17 cellular contexts compared by ENCODE assay signal in the genomic region with DNA sequence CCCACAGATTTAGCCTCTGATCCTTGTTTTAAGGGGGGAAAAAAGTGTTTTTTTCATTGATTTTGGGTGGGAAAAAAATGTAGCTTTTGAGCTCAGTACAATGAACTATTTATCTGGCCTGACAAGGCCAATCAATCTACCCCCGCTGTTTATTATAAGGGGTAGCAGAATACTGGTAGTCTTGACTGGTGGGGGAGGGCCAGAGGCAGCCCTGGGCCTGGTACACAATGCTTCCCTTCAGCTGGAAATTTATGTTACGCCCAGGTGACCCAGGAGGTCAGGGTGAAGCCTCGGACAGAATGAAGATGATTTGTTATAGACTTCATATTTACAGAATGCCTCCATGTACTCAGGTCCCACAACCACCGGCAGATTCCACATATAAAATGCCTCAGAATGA.
A peak's percentile ranks its signal among the peaks of the same experiment; 100 is the strongest.
DNase-seq lines count a peak whose midpoint lies in the region; ATAC-seq and TF ChIP-seq lines count a peak whose summit lies in the region.
"Had no signal": no experiment of that assay in that cellular context is flagged by ENCODE, and none has a peak within 500 bp of the region (broad histone marks: within the 10 kb centered on the region; RNA-seq: fewer than 3 reads in every experiment).

No MANE protein-coding gene starts in this region.

- intact Hi-C loops in sciatic nerve (cut with DNase I), result loop anchor here (10.0 kb wide), 1 partner anchor 121 kb away; no protein-coding TSS in a partner anchor

- H3K4me3 Mint-ChIP-seq in T-helper 17 cell (no peak overlapping the region), memory B cell (no peak overlapping the region)

- no peaks in the 10 kb centered on the region; a peak in 1 of 22 replicates for H4K20me1 ChIP-seq in BLaER1 treated with 17β-estradiol and CSF1 and Interleukin-3, amounts not matched to agents 10 nM and 100 nM
- H4K20me1 ChIP-seq in DOHH2 (ENCODE audit: control insufficient read depth, insufficient read depth, low read depth, low read length), result no peaks in the 10 kb centered on the region

- no peak overlapping the region for H3K9ac ChIP-seq in BLaER1 treated with 17β-estradiol and CSF1 and Interleukin-3, amounts not matched to agents 10 nM and 100 nM

- ATAC-seq in T-helper 17 cell (no peak), memory B cell (ENCODE audit: low read depth) (no peak), sciatic nerve (no peak), GM19395 (IDR thresholded peaks at IDR 0.05; ENCODE audit: unreplicated experiment) (no peak)

- no peaks in the 10 kb centered on the region for H3K9me2 ChIP-seq in DOHH2 (replicated peaks; ENCODE audit: control insufficient read depth, low read length)

- H3K9me3 Mint-ChIP-seq in memory B cell, result no peaks in the 10 kb centered on the region

- peaks cover 26% of the 10 kb centered on the region for H3F3A ChIP-seq in DOHH2 (ENCODE audit: control insufficient read depth, insufficient read depth)

- peaks cover 20% of the 10 kb centered on the region for H3K79me2 ChIP-seq in DOHH2 (ENCODE audit: control insufficient read depth, low read length)

- H3K27me3 Mint-ChIP-seq in T-helper 17 cell (no peaks in the 10 kb centered on the region), memory B cell (no peaks in the 10 kb centered on the region)

- peak overlapping the region in 7 of 11 experiments; percentile 2 to 83 (median 34); a peak in 9 of 22 replicates for H3K27ac ChIP-seq in BLaER1 treated with 17β-estradiol and CSF1 and Interleukin-3, amounts not matched to agents 10 nM and 100 nM
- peak overlapping the region; percentile 28 for H3K27ac ChIP-seq in DOHH2 (ENCODE audit: low read depth, low read length)
- H3K27ac ChIP-seq: PC-9, SJCRH30, thyroid gland had no signal

- H3K4me1 ChIP-seq in BLaER1 treated with 17β-estradiol and CSF1 and Interleukin-3, amounts not matched to agents 10 nM and 100 nM, result peaks cover 58 to 76% (median 62%) of the 10 kb centered on the region in 10 experiments
- peaks cover 98% of the 10 kb centered on the region for H3K4me1 ChIP-seq in DOHH2 (ENCODE audit: control insufficient read depth, low read length)
- H3K4me1 ChIP-seq: SJCRH30 had no signal

- peak overlapping the region; percentile 10 to 82 (median 65); a peak in 20 of 22 replicates for H3K4me2 ChIP-seq in BLaER1 treated with 17β-estradiol and CSF1 and Interleukin-3, amounts not matched to agents 10 nM and 100 nM
- H3K4me2 ChIP-seq in DOHH2 (ENCODE audit: low read length), result peak overlapping the region; percentile 49
- H3K4me2 ChIP-seq: PC-9 had no signal

- H3K36me3 ChIP-seq in BLaER1 treated with 17β-estradiol and CSF1 and Interleukin-3, amounts not matched to agents 10 nM and 100 nM, result peaks cover 12 to 45% (median 23%) of the 10 kb centered on the region in 11 experiments; a peak in 14 of 22 replicates
- H3K36me3 ChIP-seq in DOHH2 (ENCODE audit: control insufficient read depth, low read length), result peaks cover 43% of the 10 kb centered on the region
- H3K36me3 ChIP-seq: thyroid gland had no signal

- no peak overlapping the region for H3K4me3 ChIP-seq in BLaER1 treated with 17β-estradiol and CSF1 and Interleukin-3, amounts not matched to agents 10 nM and 100 nM
- peak overlapping the region; percentile 15; the same call in 1 of the 2 replicates for H3K4me3 ChIP-seq in DOHH2 (ENCODE audit: low read length)
- H3K4me3 ChIP-seq: PC-9, SJCRH30, thyroid gland had no signal

- H3K27ac Mint-ChIP-seq in T-helper 17 cell, result peak overlapping the region; percentile 96
- H3K27ac Mint-ChIP-seq in memory B cell, result peak overlapping the region; percentile 92

- peaks cover 2 to 7% (median 3%) of the 10 kb centered on the region in 11 experiments; a peak in 20 of 22 replicates for H3K9me3 ChIP-seq in BLaER1 treated with 17β-estradiol and CSF1 and Interleukin-3, amounts not matched to agents 10 nM and 100 nM (replicated peaks in 1 of 11)
- peaks cover 2% of the 10 kb centered on the region; the same call in 1 of the 2 replicates for H3K9me3 ChIP-seq in DOHH2 (ENCODE audit: control insufficient read depth, insufficient read depth, low read length)
- no peaks in the 10 kb centered on the region for H3K9me3 ChIP-seq in T-helper 17 cell (ENCODE audit: control insufficient read depth, low read length, poor library complexity, severe bottlenecking)
- H3K9me3 ChIP-seq: SJCRH30, thyroid gland had no signal

- no peak for TF ChIP-seq CTCF in DOHH2 (IDR thresholded peaks at IDR 0.05; ENCODE audit: low read depth, low read length, poor library complexity, severe bottlenecking)

- H3K36me3 Mint-ChIP-seq in T-helper 17 cell (ENCODE audit: low read depth) (peaks cover 2% of the 10 kb centered on the region), memory B cell (peaks cover 9% of the 10 kb centered on the region)

- no peaks in the 10 kb centered on the region for H3K27me3 ChIP-seq in BLaER1 treated with 17β-estradiol and CSF1 and Interleukin-3, amounts not matched to agents 10 nM and 100 nM
- no peaks in the 10 kb centered on the region for H3K27me3 ChIP-seq in DOHH2 (ENCODE audit: control insufficient read depth, low read length)
- H3K27me3 ChIP-seq: SJCRH30, thyroid gland had no signal

- peaks cover 46% of the 10 kb centered on the region for H3K4me1 Mint-ChIP-seq in T-helper 17 cell
- peaks cover 40% of the 10 kb centered on the region for H3K4me1 Mint-ChIP-seq in memory B cell

- no peak for DNase-seq in T-helper 17 cell
- DNase-seq in memory B cell (ENCODE audit: low spot score in 2 of 2), result no peak
- DNase-seq in HK-2 (ENCODE audit: unreplicated experiment), result no peak
- DNase-seq in sciatic nerve (ENCODE audit: low spot score), result no peak
- DNase-seq in SIG-M5 (lab: John Stamatoyannopoulos, UW), result no peak
- DNase-seq: activated gamma-delta T cell treated with Interleukin-2 at 50 U/mL for 16 hours; cerebellar nuclear complex; effector CD8-positive, alpha-beta T cell; EL; NCI-H1417 treated with DMSO at 0.1 percent for 48 hours; PC-9; retina; SJCRH30; thyroid gland had no signal
